In genomic region chr5:179399327-179399726, GRCh38 we compare ENCODE assay signal across 12 cellular contexts. TPM values are rescaled to one million over a fixed set of nuclear protein-coding genes. Genes with fewer than 3 reads are reported as not detected.
"Had no signal": no experiment of that assay in that cellular context is flagged by ENCODE, and none has a peak within 500 bp of the region (broad histone marks: within the 10 kb centered on the region; RNA-seq: fewer than 3 reads in every experiment).

No MANE protein-coding gene starts in this region.

RNA-seq across cellular contexts. Expression of gene ADAMTS2, which starts 54.1 kb away (rescaled TPM):
- total RNA-seq: activated B cell treated with CpG ODN at 0.5 μM for 24 hours; activated CD4-positive, alpha-beta memory T cell treated with anti-CD3 and anti-CD28 coated beads for 36 hours; activated CD4-positive, alpha-beta T cell treated with anti-CD3 and anti-CD28 coated beads for 36 hours; activated CD4-positive, alpha-beta T cell treated with anti-CD3 and anti-CD28 coated beads, Interleukin-2, amount 10 ng/mL, durations not matched to agents 24 days and 14 days; activated CD4-positive, alpha-beta T cell treated with anti-CD3 and anti-CD28 coated beads, Interleukin-2, amount 10 ng/mL, durations not matched to agents 7 days and 5 days; activated CD8-positive, alpha-beta memory T cell treated with anti-CD3 and anti-CD28 coated beads for 36 hours; activated CD8-positive, alpha-beta memory T cell treated with anti-CD3 and anti-CD28 coated beads, Interleukin-2, amount 10 ng/mL, durations not matched to agents 7 days and 5 days; activated CD8-positive, alpha-beta T cell treated with anti-CD3 and anti-CD28 coated beads for 36 hours; activated CD8-positive, alpha-beta T cell treated with anti-CD3 and anti-CD28 coated beads, Interleukin-2, amount 10 ng/mL, durations not matched to agents 7 days and 5 days; T-helper 1 cell treated with Interleukin-12 subunit alpha and Interleukin-12 subunit beta and Interleukin-4 antibody, amounts not matched to agents 30 ng/mL and 1 ng/mL, for 36 hours; T-helper 17 cell; T-helper 2 cell treated with Interferon-gamma antibody and Interleukin-4, amounts not matched to agents 100 ng/mL and 5 ng/mL, for 36 hours had no signal
